ENCODE assay signal across 27 cellular contexts in genomic region chr2:99365661-99366060, GRCh38.
"Had no signal": no experiment of that assay in that cellular context is flagged by ENCODE, and none has a peak within 500 bp of the region (broad histone marks: within the 10 kb centered on the region; RNA-seq: fewer than 3 reads in every experiment).

No MANE protein-coding gene starts in this region.

- H3K4me2 ChIP-seq: hepatocyte had no signal

- H3K4me1 Mint-ChIP-seq: mesothelial cell of epicardium, neural crest cell had no signal

- H2AFZ ChIP-seq: hepatocyte had no signal

- H3K9me3 Mint-ChIP-seq: mesothelial cell of epicardium; naive B cell; natural killer cell treated with Interleukin-12 subunit alpha and Interleukin-12 subunit beta and Interleukin-15 and Interleukin-18, amount 100 ng/mL, for 72 hours; neural crest cell; stimulated activated effector memory CD8-positive, alpha-beta T cell treated with anti-CD3 and anti-CD28 coated beads, Interleukin-12 subunit alpha, Interleukin-12 subunit beta, amount 100 ng/mL, for 72 hours had no signal

- H3K4me3 Mint-ChIP-seq: mesothelial cell of epicardium; naive B cell; natural killer cell treated with Interleukin-12 subunit alpha and Interleukin-12 subunit beta and Interleukin-15 and Interleukin-18, amount 100 ng/mL, for 72 hours; neural crest cell; stimulated activated effector memory CD8-positive, alpha-beta T cell treated with anti-CD3 and anti-CD28 coated beads, Interleukin-12 subunit alpha, Interleukin-12 subunit beta, amount 100 ng/mL, for 72 hours had no signal

- H3K4me3 ChIP-seq: dorsolateral prefrontal cortex, gastroesophageal sphincter, heart left ventricle, hepatocyte, lung, mucosa of descending colon, pancreas, right atrium auricular region, stomach, thyroid gland, vagina had no signal

- DNase-seq: dorsolateral prefrontal cortex; effector CD4-positive, alpha-beta T cell; heart left ventricle; kidney; mesenchymal stem cell; mucosa of descending colon; naive B cell; pancreas; stimulated activated CD4-positive, alpha-beta T cell treated with anti-CD3 and anti-CD28 coated beads, Interleukin-2, amount 100 ng/mL, for 24 hours; stimulated activated CD4-positive, alpha-beta T cell treated with anti-CD3 and anti-CD28 coated beads, Interleukin-4, amount 100 ng/mL, for 24 hours; stimulated activated naive CD4-positive, alpha-beta T cell treated with Interleukin-2 at 50 U/mL for 16 hours; stomach; thyroid gland; trophoblast cell had no signal

- H3K9me3 ChIP-seq: gastroesophageal sphincter, heart left ventricle, mucosa of descending colon, neutrophil, pancreas, right atrium auricular region, stomach, thyroid gland, vagina had no signal

- H3K27ac Mint-ChIP-seq: mesothelial cell of epicardium; natural killer cell treated with Interleukin-12 subunit alpha and Interleukin-12 subunit beta and Interleukin-15 and Interleukin-18, amount 100 ng/mL, for 72 hours; progenitor cell of endocrine pancreas; stimulated activated effector memory CD8-positive, alpha-beta T cell treated with anti-CD3 and anti-CD28 coated beads, Interleukin-12 subunit alpha, Interleukin-12 subunit beta, amount 100 ng/mL, for 72 hours had no signal

- H3K4me1 ChIP-seq: gastroesophageal sphincter, heart left ventricle, pancreas, right atrium auricular region, stomach, thyroid gland, vagina had no signal

- H3K27me3 Mint-ChIP-seq: naive B cell; natural killer cell treated with Interleukin-12 subunit alpha and Interleukin-12 subunit beta and Interleukin-15 and Interleukin-18, amount 100 ng/mL, for 72 hours; progenitor cell of endocrine pancreas had no signal

- H3K27ac ChIP-seq: dorsolateral prefrontal cortex, gastroesophageal sphincter, heart left ventricle, hepatocyte, neutrophil, pancreas, right atrium auricular region, stomach, thyroid gland, vagina had no signal

- ATAC-seq: gastroesophageal sphincter; heart left ventricle; left lobe of liver; mucosa of descending colon; natural killer cell treated with Interleukin-12 subunit alpha and Interleukin-12 subunit beta and Interleukin-15 and Interleukin-18, amount 100 ng/mL, for 72 hours; pancreas; sciatic nerve; stimulated activated effector memory CD8-positive, alpha-beta T cell treated with anti-CD3 and anti-CD28 coated beads, Interleukin-12 subunit alpha, Interleukin-12 subunit beta, amount 100 ng/mL, for 72 hours had no signal

- H3K27me3 ChIP-seq: dorsolateral prefrontal cortex, gastroesophageal sphincter, heart left ventricle, hepatocyte, neutrophil, pancreas, right atrium auricular region, stomach, thyroid gland, vagina had no signal
